1 cellular context compared by ENCODE assay signal in genomic region chr10:95656291-95657164, GRCh38.
A peak's percentile ranks its signal among the peaks of the same experiment; 100 is the strongest.
TF ChIP-seq lines count a peak whose summit lies in the region.

Gene ALDH18A1, minus strand, starts transcription at chr10:95656711. Its CDS starts 3,334 bp downstream, at chr10:95653377.

TF ChIP-seq in HCT116, 20 proteins besides CTCF, POLR2A, EP300 and RAD21 (continued from another document):
- no peak for TF ChIP-seq ZNF274 (IDR thresholded peaks at IDR 0.05; ENCODE audit: low read depth, low read length)
- no peak for TF ChIP-seq SRF (IDR thresholded peaks at IDR 0.05; ENCODE audit: low read depth)
- TF ChIP-seq, protein P1, sequence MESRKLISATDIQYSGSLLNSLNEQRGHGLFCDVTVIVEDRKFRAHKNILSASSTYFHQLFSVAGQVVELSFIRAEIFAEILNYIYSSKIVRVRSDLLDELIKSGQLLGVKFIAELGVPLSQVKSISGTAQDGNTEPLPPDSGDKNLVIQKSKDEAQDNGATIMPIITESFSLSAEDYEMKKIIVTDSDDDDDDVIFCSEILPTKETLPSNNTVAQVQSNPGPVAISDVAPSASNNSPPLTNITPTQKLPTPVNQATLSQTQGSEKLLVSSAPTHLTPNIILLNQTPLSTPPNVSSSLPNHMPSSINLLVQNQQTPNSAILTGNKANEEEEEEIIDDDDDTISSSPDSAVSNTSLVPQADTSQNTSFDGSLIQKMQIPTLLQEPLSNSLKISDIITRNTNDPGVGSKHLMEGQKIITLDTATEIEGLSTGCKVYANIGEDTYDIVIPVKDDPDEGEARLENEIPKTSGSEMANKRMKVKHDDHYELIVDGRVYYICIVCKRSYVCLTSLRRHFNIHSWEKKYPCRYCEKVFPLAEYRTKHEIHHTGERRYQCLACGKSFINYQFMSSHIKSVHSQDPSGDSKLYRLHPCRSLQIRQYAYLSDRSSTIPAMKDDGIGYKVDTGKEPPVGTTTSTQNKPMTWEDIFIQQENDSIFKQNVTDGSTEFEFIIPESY (IDR thresholded peaks at IDR 0.05; ENCODE audit: extremely low read depth, insufficient replicate concordance, low read length), result no peak
- TF ChIP-seq MAX (IDR thresholded peaks at IDR 0.05), result peak; percentile 97
- TF ChIP-seq, protein P2, sequence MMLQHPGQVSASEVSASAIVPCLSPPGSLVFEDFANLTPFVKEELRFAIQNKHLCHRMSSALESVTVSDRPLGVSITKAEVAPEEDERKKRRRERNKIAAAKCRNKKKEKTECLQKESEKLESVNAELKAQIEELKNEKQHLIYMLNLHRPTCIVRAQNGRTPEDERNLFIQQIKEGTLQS (IDR thresholded peaks at IDR 0.05), result no peak
TF ChIP-seq in HCT116: peak in this region for 6.
